ENCODE assay signal across 1 cellular context in the genomic region with DNA sequence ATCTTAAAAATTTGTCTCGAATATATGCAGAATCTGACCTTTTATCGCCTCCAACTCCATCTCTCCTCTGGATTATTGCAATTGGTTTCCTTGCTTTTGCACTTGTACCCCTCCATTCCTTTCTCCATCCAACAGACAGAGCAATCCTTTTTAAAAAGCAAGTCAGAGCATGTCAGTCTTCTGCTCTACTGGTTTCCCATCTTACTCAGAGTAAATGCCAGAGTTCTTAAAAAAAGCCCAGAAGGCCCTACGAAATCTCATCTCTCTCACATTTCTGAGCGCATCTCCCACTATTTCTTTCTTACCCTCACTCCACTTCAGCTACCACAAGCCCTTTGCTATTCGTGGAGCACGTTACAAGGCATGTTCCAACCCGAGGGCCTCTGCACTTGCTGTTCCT.
TF ChIP-seq lines count a peak whose summit lies in the region.

No MANE protein-coding gene starts in this region.

TF ChIP-seq in HCT116, 20 proteins besides CTCF, POLR2A, EP300 and RAD21 (continued from another document):
- TF ChIP-seq, protein P1, sequence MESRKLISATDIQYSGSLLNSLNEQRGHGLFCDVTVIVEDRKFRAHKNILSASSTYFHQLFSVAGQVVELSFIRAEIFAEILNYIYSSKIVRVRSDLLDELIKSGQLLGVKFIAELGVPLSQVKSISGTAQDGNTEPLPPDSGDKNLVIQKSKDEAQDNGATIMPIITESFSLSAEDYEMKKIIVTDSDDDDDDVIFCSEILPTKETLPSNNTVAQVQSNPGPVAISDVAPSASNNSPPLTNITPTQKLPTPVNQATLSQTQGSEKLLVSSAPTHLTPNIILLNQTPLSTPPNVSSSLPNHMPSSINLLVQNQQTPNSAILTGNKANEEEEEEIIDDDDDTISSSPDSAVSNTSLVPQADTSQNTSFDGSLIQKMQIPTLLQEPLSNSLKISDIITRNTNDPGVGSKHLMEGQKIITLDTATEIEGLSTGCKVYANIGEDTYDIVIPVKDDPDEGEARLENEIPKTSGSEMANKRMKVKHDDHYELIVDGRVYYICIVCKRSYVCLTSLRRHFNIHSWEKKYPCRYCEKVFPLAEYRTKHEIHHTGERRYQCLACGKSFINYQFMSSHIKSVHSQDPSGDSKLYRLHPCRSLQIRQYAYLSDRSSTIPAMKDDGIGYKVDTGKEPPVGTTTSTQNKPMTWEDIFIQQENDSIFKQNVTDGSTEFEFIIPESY (IDR thresholded peaks at IDR 0.05; ENCODE audit: extremely low read depth, insufficient replicate concordance, low read length), result no peak
- TF ChIP-seq FOSL1 (IDR thresholded peaks at IDR 0.05; ENCODE audit: low read depth), result no peak
- no peak for TF ChIP-seq ZFX (IDR thresholded peaks at IDR 0.05)
- TF ChIP-seq ELF1 (IDR thresholded peaks at IDR 0.05; ENCODE audit: borderline replicate concordance, low read depth), result no peak
- TF ChIP-seq CEBPB (IDR thresholded peaks at IDR 0.05; ENCODE audit: low read depth), result no peak
- TF ChIP-seq EZH2phosphoT487 (IDR thresholded peaks at IDR 0.05; ENCODE audit: borderline replicate concordance), result no peak
- TF ChIP-seq JUND (IDR thresholded peaks at IDR 0.05), result no peak
- no peak for TF ChIP-seq EZH2 (IDR thresholded peaks at IDR 0.05)
- no peak for TF ChIP-seq YY1 (IDR thresholded peaks at IDR 0.05; ENCODE audit: extremely low read depth, insufficient replicate concordance, low read depth, low read length)
- no peak for TF ChIP-seq POLR2AphosphoS5 (IDR thresholded peaks at IDR 0.05; ENCODE audit: low read depth, low read length)
- TF ChIP-seq, protein P2, sequence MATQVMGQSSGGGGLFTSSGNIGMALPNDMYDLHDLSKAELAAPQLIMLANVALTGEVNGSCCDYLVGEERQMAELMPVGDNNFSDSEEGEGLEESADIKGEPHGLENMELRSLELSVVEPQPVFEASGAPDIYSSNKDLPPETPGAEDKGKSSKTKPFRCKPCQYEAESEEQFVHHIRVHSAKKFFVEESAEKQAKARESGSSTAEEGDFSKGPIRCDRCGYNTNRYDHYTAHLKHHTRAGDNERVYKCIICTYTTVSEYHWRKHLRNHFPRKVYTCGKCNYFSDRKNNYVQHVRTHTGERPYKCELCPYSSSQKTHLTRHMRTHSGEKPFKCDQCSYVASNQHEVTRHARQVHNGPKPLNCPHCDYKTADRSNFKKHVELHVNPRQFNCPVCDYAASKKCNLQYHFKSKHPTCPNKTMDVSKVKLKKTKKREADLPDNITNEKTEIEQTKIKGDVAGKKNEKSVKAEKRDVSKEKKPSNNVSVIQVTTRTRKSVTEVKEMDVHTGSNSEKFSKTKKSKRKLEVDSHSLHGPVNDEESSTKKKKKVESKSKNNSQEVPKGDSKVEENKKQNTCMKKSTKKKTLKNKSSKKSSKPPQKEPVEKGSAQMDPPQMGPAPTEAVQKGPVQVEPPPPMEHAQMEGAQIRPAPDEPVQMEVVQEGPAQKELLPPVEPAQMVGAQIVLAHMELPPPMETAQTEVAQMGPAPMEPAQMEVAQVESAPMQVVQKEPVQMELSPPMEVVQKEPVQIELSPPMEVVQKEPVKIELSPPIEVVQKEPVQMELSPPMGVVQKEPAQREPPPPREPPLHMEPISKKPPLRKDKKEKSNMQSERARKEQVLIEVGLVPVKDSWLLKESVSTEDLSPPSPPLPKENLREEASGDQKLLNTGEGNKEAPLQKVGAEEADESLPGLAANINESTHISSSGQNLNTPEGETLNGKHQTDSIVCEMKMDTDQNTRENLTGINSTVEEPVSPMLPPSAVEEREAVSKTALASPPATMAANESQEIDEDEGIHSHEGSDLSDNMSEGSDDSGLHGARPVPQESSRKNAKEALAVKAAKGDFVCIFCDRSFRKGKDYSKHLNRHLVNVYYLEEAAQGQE (IDR thresholded peaks at IDR 0.05; ENCODE audit: low read depth), result no peak
- no peak for TF ChIP-seq EGR1 (IDR thresholded peaks at IDR 0.05; ENCODE audit: low read depth)
- no peak for TF ChIP-seq SIN3A (IDR thresholded peaks at IDR 0.05; ENCODE audit: low read depth)
- no peak for TF ChIP-seq CBX3 (IDR thresholded peaks at IDR 0.05; ENCODE audit: low read depth)
- no peak for TF ChIP-seq ZNF274 (IDR thresholded peaks at IDR 0.05; ENCODE audit: low read depth, low read length)
- TF ChIP-seq, protein P3, sequence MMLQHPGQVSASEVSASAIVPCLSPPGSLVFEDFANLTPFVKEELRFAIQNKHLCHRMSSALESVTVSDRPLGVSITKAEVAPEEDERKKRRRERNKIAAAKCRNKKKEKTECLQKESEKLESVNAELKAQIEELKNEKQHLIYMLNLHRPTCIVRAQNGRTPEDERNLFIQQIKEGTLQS (IDR thresholded peaks at IDR 0.05), result no peak
- no peak for TF ChIP-seq SRF (IDR thresholded peaks at IDR 0.05; ENCODE audit: low read depth)
